In genomic region chr17:41793749-41794602, GRCh38 we compare ENCODE assay signal across 1 cellular context.
TF ChIP-seq lines count a peak whose summit lies in the region.

No MANE protein-coding gene starts in this region.

TF ChIP-seq in HEK293, 187 proteins besides CTCF, POLR2A, EP300 and RAD21 (continued from another document):
- TF ChIP-seq ZNF843 (tag by site-specific recombination; IDR thresholded peaks at IDR 0.05) (no peak), GLIS2 (tag by site-specific recombination; IDR thresholded peaks at IDR 0.05) (no peak), ZXDB (tag by site-specific recombination; IDR thresholded peaks at IDR 0.05) (peak; percentile 68), HOXA7 (CRISPR knock-in tag; IDR thresholded peaks at IDR 0.05; ENCODE audit: borderline replicate concordance) (no peak), ZEB2 (tag by site-specific recombination; IDR thresholded peaks at IDR 0.05) (peak; percentile 10; the same call in 1 of the 2 replicates), OSR2 (tag by site-specific recombination; IDR thresholded peaks at IDR 0.05) (peak; percentile 67), KLF10 (tag by site-specific recombination; IDR thresholded peaks at IDR 0.05) (peak; percentile 69), SP2 (tag by site-specific recombination; IDR thresholded peaks at IDR 0.05) (peak; percentile 29), OVOL3 (tag by site-specific recombination; IDR thresholded peaks at IDR 0.05) (no peak), IKZF3 (tag by site-specific recombination; IDR thresholded peaks at IDR 0.05) (peak; percentile 88), ZNF513 (tag by site-specific recombination; IDR thresholded peaks at IDR 0.05) (0 out of 2 replicates have a peak, but pooled peaks have one; percentile 12), ZBTB8A (tag by site-specific recombination; IDR thresholded peaks at IDR 0.05) (peak; percentile 26; the same call in 1 of the 2 replicates), GLIS1 (tag by site-specific recombination; IDR thresholded peaks at IDR 0.05) (peak; percentile 40), KLF7 (tag by site-specific recombination; IDR thresholded peaks at IDR 0.05; ENCODE audit: borderline replicate concordance) (0 out of 2 replicates have a peak, but pooled peaks have one; percentile 67), ZNF585B (tag by site-specific recombination; IDR thresholded peaks at IDR 0.05) (no peak), TCF7L2 (IDR thresholded peaks at IDR 0.05; ENCODE audit: borderline replicate concordance, low read depth, low read length) (peak; percentile 62; the same call in 1 of the 2 replicates), ZNF24 (tag by site-specific recombination; IDR thresholded peaks at IDR 0.05) (peak; percentile 65; the same call in 1 of the 2 replicates), ZNF362 (tag by site-specific recombination; IDR thresholded peaks at IDR 0.05) (peak; percentile 39; the same call in 1 of the 2 replicates), ZBTB48 (tag by site-specific recombination; IDR thresholded peaks at IDR 0.05) (0 out of 2 replicates have a peak, but pooled peaks have one; percentile 16), ZNF292 (tag by site-specific recombination; IDR thresholded peaks at IDR 0.05; ENCODE audit: borderline replicate concordance, low read depth) (no peak)
- TF ChIP-seq, protein P1, sequence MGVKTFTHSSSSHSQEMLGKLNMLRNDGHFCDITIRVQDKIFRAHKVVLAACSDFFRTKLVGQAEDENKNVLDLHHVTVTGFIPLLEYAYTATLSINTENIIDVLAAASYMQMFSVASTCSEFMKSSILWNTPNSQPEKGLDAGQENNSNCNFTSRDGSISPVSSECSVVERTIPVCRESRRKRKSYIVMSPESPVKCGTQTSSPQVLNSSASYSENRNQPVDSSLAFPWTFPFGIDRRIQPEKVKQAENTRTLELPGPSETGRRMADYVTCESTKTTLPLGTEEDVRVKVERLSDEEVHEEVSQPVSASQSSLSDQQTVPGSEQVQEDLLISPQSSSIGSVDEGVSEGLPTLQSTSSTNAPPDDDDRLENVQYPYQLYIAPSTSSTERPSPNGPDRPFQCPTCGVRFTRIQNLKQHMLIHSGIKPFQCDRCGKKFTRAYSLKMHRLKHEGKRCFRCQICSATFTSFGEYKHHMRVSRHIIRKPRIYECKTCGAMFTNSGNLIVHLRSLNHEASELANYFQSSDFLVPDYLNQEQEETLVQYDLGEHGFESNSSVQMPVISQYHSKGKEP (tag by site-specific recombination; IDR thresholded peaks at IDR 0.05), result peak; percentile 32; the same call in 1 of the 2 replicates
- TF ChIP-seq, protein P2, sequence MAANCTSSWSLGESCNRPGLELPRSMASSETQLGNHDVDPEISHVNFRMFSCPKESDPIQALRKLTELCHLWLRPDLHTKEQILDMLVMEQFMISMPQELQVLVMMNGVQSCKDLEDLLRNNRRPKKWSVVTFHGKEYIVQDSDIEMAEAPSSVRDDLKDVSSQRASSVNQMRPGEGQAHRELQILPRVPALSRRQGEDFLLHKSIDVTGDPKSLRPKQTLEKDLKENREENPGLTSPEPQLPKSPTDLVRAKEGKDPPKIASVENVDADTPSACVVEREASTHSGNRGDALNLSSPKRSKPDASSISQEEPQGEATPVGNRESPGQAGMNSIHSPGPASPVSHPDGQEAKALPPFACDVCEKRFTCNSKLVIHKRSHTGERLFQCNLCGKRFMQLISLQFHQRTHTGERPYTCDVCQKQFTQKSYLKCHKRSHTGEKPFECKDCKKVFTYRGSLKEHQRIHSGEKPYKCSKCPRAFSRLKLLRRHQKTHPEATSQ (tag by site-specific recombination; IDR thresholded peaks at IDR 0.05), result no peak
- TF ChIP-seq, protein P3, sequence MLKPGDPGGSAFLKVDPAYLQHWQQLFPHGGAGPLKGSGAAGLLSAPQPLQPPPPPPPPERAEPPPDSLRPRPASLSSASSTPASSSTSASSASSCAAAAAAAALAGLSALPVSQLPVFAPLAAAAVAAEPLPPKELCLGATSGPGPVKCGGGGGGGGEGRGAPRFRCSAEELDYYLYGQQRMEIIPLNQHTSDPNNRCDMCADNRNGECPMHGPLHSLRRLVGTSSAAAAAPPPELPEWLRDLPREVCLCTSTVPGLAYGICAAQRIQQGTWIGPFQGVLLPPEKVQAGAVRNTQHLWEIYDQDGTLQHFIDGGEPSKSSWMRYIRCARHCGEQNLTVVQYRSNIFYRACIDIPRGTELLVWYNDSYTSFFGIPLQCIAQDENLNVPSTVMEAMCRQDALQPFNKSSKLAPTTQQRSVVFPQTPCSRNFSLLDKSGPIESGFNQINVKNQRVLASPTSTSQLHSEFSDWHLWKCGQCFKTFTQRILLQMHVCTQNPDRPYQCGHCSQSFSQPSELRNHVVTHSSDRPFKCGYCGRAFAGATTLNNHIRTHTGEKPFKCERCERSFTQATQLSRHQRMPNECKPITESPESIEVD (tag by site-specific recombination; IDR thresholded peaks at IDR 0.05), result peak; percentile 85
- TF ChIP-seq, protein P4, sequence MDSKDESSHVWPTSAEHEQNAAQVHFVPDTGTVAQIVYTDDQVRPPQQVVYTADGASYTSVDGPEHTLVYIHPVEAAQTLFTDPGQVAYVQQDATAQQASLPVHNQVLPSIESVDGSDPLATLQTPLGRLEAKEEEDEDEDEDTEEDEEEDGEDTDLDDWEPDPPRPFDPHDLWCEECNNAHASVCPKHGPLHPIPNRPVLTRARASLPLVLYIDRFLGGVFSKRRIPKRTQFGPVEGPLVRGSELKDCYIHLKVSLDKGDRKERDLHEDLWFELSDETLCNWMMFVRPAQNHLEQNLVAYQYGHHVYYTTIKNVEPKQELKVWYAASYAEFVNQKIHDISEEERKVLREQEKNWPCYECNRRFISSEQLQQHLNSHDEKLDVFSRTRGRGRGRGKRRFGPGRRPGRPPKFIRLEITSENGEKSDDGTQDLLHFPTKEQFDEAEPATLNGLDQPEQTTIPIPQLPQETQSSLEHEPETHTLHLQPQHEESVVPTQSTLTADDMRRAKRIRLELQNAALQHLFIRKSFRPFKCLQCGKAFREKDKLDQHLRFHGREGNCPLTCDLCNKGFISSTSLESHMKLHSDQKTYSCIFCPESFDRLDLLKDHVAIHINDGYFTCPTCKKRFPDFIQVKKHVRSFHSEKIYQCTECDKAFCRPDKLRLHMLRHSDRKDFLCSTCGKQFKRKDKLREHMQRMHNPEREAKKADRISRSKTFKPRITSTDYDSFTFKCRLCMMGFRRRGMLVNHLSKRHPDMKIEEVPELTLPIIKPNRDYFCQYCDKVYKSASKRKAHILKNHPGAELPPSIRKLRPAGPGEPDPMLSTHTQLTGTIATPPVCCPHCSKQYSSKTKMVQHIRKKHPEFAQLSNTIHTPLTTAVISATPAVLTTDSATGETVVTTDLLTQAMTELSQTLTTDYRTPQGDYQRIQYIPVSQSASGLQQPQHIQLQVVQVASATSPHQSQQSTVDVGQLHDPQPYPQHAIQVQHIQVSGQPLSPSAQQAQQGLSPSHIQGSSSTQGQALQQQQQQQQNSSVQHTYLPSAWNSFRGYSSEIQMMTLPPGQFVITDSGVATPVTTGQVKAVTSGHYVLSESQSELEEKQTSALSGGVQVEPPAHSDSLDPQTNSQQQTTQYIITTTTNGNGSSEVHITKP (tag by site-specific recombination; IDR thresholded peaks at IDR 0.05), result peak; percentile 77
